Comparison of ENCODE assay signal across 29 cellular contexts in the genomic region with DNA sequence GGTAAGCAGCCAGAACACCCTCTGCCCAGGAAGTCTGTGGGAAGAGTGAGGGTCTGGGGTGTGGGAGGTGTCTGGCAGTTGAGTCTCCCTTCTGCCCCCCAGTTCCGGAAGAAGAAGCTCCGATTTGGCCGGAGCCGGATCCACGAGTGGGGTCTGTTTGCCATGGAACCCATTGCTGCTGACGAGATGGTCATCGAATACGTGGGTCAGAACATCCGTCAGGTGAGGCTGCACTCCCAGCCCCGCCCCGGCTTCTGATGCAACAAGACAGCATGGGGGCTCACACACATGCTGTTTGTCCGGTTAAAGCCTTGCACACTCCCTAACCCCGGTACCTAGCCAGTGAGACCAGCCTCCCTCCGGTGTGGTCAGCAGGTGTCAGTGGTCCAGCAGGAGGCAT. TPM values are rescaled to one million over a fixed set of nuclear protein-coding genes. Genes with fewer than 3 reads are reported as not detected.
"Had no signal": no experiment of that assay in that cellular context is flagged by ENCODE, and none has a peak within 500 bp of the region (broad histone marks: within the 10 kb centered on the region; RNA-seq: fewer than 3 reads in every experiment).

No MANE protein-coding gene starts in this region.

- H3K36me3 ChIP-seq: neural progenitor cell, ovary had no signal

- H3K27ac Mint-ChIP-seq: natural killer cell treated with Interleukin-12 subunit alpha and Interleukin-12 subunit beta and Interleukin-15 and Interleukin-18, amount 100 ng/mL, for 72 hours; neural progenitor cell; progenitor cell of endocrine pancreas; stimulated activated naive CD8-positive, alpha-beta T cell treated with anti-CD3 and anti-CD28 coated beads, Interleukin-15, Interleukin-2, amounts not matched to agents 100 ng/mL and 50 ng/mL, for 24 hours had no signal

- H3K9me3 Mint-ChIP-seq: naive thymus-derived CD8-positive, alpha-beta T cell; natural killer cell treated with Interleukin-12 subunit alpha and Interleukin-12 subunit beta and Interleukin-15 and Interleukin-18, amount 100 ng/mL, for 72 hours; neural progenitor cell; stimulated activated effector memory CD8-positive, alpha-beta T cell treated with anti-CD3 and anti-CD28 coated beads, Interleukin-12 subunit alpha, Interleukin-12 subunit beta, amount 100 ng/mL, for 72 hours; stimulated activated naive B cell treated with anti-CD40 and anti-IgM and Interleukin-4, amounts not matched to agents 10 μg/mL and 1 μg/mL and 100 μg/mL, for 72 hours; stimulated activated naive CD8-positive, alpha-beta T cell treated with anti-CD3 and anti-CD28 coated beads, Interleukin-15, Interleukin-2, amounts not matched to agents 100 ng/mL and 50 ng/mL, for 24 hours had no signal

- H2AFZ ChIP-seq: neural progenitor cell, parathyroid adenoma had no signal

- H3K4me2 ChIP-seq: neural progenitor cell had no signal

- H3K4me1 Mint-ChIP-seq: neural progenitor cell had no signal

- DNase-seq: naive thymus-derived CD8-positive, alpha-beta T cell; occipital lobe; ovary; psoas muscle; right lobe of liver; sigmoid colon; small intestine; stimulated activated CD4-positive, alpha-beta T cell treated with anti-CD3 and anti-CD28 coated beads, Interleukin-15, amount 100 ng/mL, for 24 hours; stimulated activated CD4-positive, alpha-beta T cell treated with anti-CD3 and anti-CD28 coated beads, Interleukin-2, amount 100 ng/mL, for 24 hours; stimulated activated CD4-positive, alpha-beta T cell treated with anti-CD3 and anti-CD28 coated beads, Interleukin-2, amount 100 ng/mL, for 48 hours; stimulated activated CD4-positive, alpha-beta T cell treated with anti-CD3 and anti-CD28 coated beads, Interleukin-4, amount 100 ng/mL, for 24 hours; stimulated activated naive B cell treated with anti-CD40 and anti-IgM and Interleukin-4, amounts not matched to agents 10 μg/mL and 1 μg/mL and 100 μg/mL, for 72 hours; stimulated activated naive CD4-positive, alpha-beta T cell treated with Interleukin-2 at 50 U/mL for 16 hours; stomach; thyroid gland; trophoblast cell had no signal

- H3K4me3 ChIP-seq: neural progenitor cell, ovary, psoas muscle, right lobe of liver, sigmoid colon, stomach, thoracic aorta, thyroid gland, tibial nerve, upper lobe of left lung, vagina had no signal

- H3K36me3 Mint-ChIP-seq: natural killer cell treated with Interleukin-12 subunit alpha and Interleukin-12 subunit beta and Interleukin-15 and Interleukin-18, amount 100 ng/mL, for 72 hours had no signal

- H3K9ac ChIP-seq: neural progenitor cell, parathyroid adenoma had no signal

- H3K9me3 ChIP-seq: ovary, psoas muscle, right lobe of liver, sigmoid colon, stomach, thoracic aorta, thyroid gland, tibial nerve, upper lobe of left lung, vagina had no signal

- H3K79me2 ChIP-seq: parathyroid adenoma had no signal

- H3K4me3 Mint-ChIP-seq: naive thymus-derived CD8-positive, alpha-beta T cell; natural killer cell treated with Interleukin-12 subunit alpha and Interleukin-12 subunit beta and Interleukin-15 and Interleukin-18, amount 100 ng/mL, for 72 hours; neural progenitor cell; stimulated activated effector memory CD8-positive, alpha-beta T cell treated with anti-CD3 and anti-CD28 coated beads, Interleukin-12 subunit alpha, Interleukin-12 subunit beta, amount 100 ng/mL, for 72 hours; stimulated activated naive B cell treated with anti-CD40 and anti-IgM and Interleukin-4, amounts not matched to agents 10 μg/mL and 1 μg/mL and 100 μg/mL, for 72 hours; stimulated activated naive CD8-positive, alpha-beta T cell treated with anti-CD3 and anti-CD28 coated beads, Interleukin-15, Interleukin-2, amounts not matched to agents 100 ng/mL and 50 ng/mL, for 24 hours had no signal

- H3K27me3 ChIP-seq: neural progenitor cell, ovary, right lobe of liver, sigmoid colon, stomach, thyroid gland, tibial nerve, upper lobe of left lung, vagina had no signal

- ATAC-seq: naive thymus-derived CD8-positive, alpha-beta T cell; natural killer cell treated with Interleukin-12 subunit alpha and Interleukin-12 subunit beta and Interleukin-15 and Interleukin-18, amount 100 ng/mL, for 72 hours; psoas muscle; right cardiac atrium; right lobe of liver; stimulated activated effector memory CD8-positive, alpha-beta T cell treated with anti-CD3 and anti-CD28 coated beads, Interleukin-12 subunit alpha, Interleukin-12 subunit beta, amount 100 ng/mL, for 72 hours; stimulated activated naive B cell treated with anti-CD40 and anti-IgM and Interleukin-4, amounts not matched to agents 10 μg/mL and 1 μg/mL and 100 μg/mL, for 72 hours had no signal

- H3K27ac ChIP-seq: neural progenitor cell, ovary, parathyroid adenoma, psoas muscle, right lobe of liver, sigmoid colon, stomach, thoracic aorta, thyroid gland, tibial nerve, upper lobe of left lung, vagina had no signal

- H3K4me1 ChIP-seq: neural progenitor cell had no signal

- FAIRE-seq: small intestine, urothelium cell line had no signal

- H3K27me3 Mint-ChIP-seq: naive thymus-derived CD8-positive, alpha-beta T cell; natural killer cell treated with Interleukin-12 subunit alpha and Interleukin-12 subunit beta and Interleukin-15 and Interleukin-18, amount 100 ng/mL, for 72 hours; progenitor cell of endocrine pancreas; stimulated activated naive B cell treated with anti-CD40 and anti-IgM and Interleukin-4, amounts not matched to agents 10 μg/mL and 1 μg/mL and 100 μg/mL, for 72 hours; stimulated activated naive CD8-positive, alpha-beta T cell treated with anti-CD3 and anti-CD28 coated beads, Interleukin-15, Interleukin-2, amounts not matched to agents 100 ng/mL and 50 ng/mL, for 24 hours had no signal

RNA-seq across cellular contexts. Expression of a gene that starts 29.5 kb away (rescaled TPM):
- total RNA-seq: skeletal muscle tissue had no signal
